Comparison of ENCODE assay signal across 9 cellular contexts in the genomic region with DNA sequence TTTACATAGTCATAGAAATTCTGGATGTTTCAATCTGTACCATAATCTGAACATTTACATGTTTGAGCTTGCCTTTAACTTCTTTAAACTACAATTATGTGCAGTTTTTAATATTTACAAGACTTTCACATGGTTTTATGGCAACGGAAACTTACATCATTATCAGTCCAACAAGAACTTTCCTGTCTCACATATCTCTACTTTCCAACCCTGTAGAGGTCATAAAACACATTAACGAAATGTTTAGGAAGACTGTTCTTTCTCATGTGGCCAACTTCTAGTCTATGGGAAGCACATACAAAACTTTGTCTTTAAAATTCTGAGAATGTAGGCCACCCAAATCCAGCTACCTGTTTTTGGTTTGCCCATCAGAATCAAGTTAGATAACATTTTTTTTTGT.
"Had no signal": no experiment of that assay in that cellular context is flagged by ENCODE, and none has a peak within 500 bp of the region (broad histone marks: within the 10 kb centered on the region; RNA-seq: fewer than 3 reads in every experiment).

No MANE protein-coding gene starts in this region.

- H3K27ac ChIP-seq: GM23248, HL-60 had no signal

- H3K4me3 ChIP-seq: GM23248, HAP-1 had no signal

- ATAC-seq: HCT116, HepG2 had no signal

- H3K4me1 Mint-ChIP-seq: IgD-negative memory B cell had no signal

- H3K27ac Mint-ChIP-seq: HFFc6, IgD-negative memory B cell had no signal

- H3K9me3 Mint-ChIP-seq: HFFc6 had no signal

- H2AFZ ChIP-seq: GM23248 had no signal

- H3K4me3 Mint-ChIP-seq: HFFc6, IgD-negative memory B cell had no signal

- H3K27me3 Mint-ChIP-seq: IgD-negative memory B cell had no signal

- FAIRE-seq: HepG2 had no signal

- H3K36me3 Mint-ChIP-seq: IgD-negative memory B cell had no signal

- H3K36me3 ChIP-seq: HAP-1 had no signal

- DNase-seq: GM23248, GOT3, H7, HFFc6 had no signal

- H3K9ac ChIP-seq: GM23248 had no signal

- H3K9me3 ChIP-seq: HAP-1 had no signal
